Comparison of ENCODE assay signal across 19 cellular contexts in the genomic region with DNA sequence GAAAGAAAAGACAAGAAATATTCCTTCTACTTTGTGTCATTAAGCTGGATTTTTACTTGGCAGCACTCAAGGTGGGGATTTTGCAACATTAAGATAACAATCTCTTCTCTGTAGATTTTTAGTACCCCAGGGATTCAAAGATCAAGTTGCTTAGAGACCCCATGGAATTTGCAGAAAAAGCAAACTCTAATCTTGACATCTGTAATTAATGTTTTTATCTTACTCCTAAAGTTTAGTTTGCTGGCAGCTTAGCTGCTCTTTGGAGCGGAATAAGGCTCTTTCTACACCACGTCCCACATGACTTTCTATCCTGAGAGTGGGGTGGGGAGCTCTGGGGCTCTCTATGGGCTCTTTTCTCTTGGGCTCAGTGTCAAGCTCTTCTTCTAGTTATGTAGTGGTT. TPM values are rescaled to one million over a fixed set of nuclear protein-coding genes. Genes with fewer than 3 reads are reported as not detected.
DNase-seq lines count a peak whose midpoint lies in the region; ATAC-seq and TF ChIP-seq lines count a peak whose summit lies in the region.
"Had no signal": no experiment of that assay in that cellular context is flagged by ENCODE, and none has a peak within 500 bp of the region (broad histone marks: within the 10 kb centered on the region; RNA-seq: fewer than 3 reads in every experiment).

No MANE protein-coding gene starts in this region.

- CTCF ChIA-PET in HEK293 (lab: Yijun Ruan, JAX): interaction anchor here (0.5 to 1.9 kb wide), 3 partner anchors 16 to 415 kb away, joined by 3 to 5 read pairs (median 3); no protein-coding TSS in a partner anchor

- H3K27me3 ChIP-seq in gastroesophageal sphincter: peaks cover 5% of the 10 kb centered on the region

- H3K4me3 ChIP-seq in HEK293 (ENCODE audit: low read depth, low read length): no peak overlapping the region
- H3K4me3 ChIP-seq in gastroesophageal sphincter: no peak overlapping the region
- H3K4me3 ChIP-seq in retinal pigment epithelial cell (ENCODE audit: low read length): no peak overlapping the region

- H3K27me3 Mint-ChIP-seq in activated CD4-positive, alpha-beta T cell treated with anti-CD3 and anti-CD28 coated beads, Interleukin-2, amount 10 ng/mL, durations not matched to agents 24 days and 14 days: peaks cover 32% of the 10 kb centered on the region

- no peaks in the 10 kb centered on the region; the same call in 1 of the 2 replicates for H3K9me3 ChIP-seq in HEK293 (ENCODE audit: control insufficient read depth, insufficient read depth, low read depth, low read length)
- H3K9me3 ChIP-seq in gastroesophageal sphincter: peaks cover 0 to 15% (median 0%) of the 10 kb centered on the region in 3 donors

- ATAC-seq in gastroesophageal sphincter: peak; percentile 60
- ATAC-seq in GM21360 (IDR thresholded peaks at IDR 0.05; ENCODE audit: unreplicated experiment): no peak
- ATAC-seq: PC-3 had no signal

- H3K36me3 ChIP-seq in HEK293 (ENCODE audit: control insufficient read depth in 2 of 2, insufficient read depth in 1 of 2, low read length in 2 of 2) (no peaks in the 10 kb centered on the region), gastroesophageal sphincter (no peaks in the 10 kb centered on the region)

- no peaks in the 10 kb centered on the region for H3K4me1 Mint-ChIP-seq in activated CD4-positive, alpha-beta T cell treated with anti-CD3 and anti-CD28 coated beads, Interleukin-2, amount 10 ng/mL, durations not matched to agents 24 days and 14 days

- no peak for TF ChIP-seq CTCF in HEK293 (tag by site-specific recombination; IDR thresholded peaks at IDR 0.05)
- no peak for TF ChIP-seq CTCF in gastroesophageal sphincter (IDR thresholded peaks at IDR 0.05)
- no peak for TF ChIP-seq CTCF in retinal pigment epithelial cell (conservative IDR thresholded peaks at IDR 0.05; ENCODE audit: low read depth, low read length)

- H3K36me3 Mint-ChIP-seq in activated CD4-positive, alpha-beta T cell treated with anti-CD3 and anti-CD28 coated beads, Interleukin-2, amount 10 ng/mL, durations not matched to agents 24 days and 14 days (ENCODE audit: low read depth): no peaks in the 10 kb centered on the region

- POLR2A ChIA-PET in HEK293 (lab: Yijun Ruan, JAX): no interaction called here

- no peak overlapping the region for H3K27ac ChIP-seq in HEK293 (ENCODE audit: extremely low read depth, low read depth, low read length)
- H3K27ac ChIP-seq in gastroesophageal sphincter: no peak overlapping the region
- H3K27ac ChIP-seq: C4-2B, HL-60, KMS-11 had no signal

- 38 to 41% methylated on average over 2 of the region's 2 CpGs for WGBS in gastroesophageal sphincter (ENCODE audit: low coverage in 1 of 2), 2 donors

- TF ChIP-seq POLR2A in gastroesophageal sphincter (IDR thresholded peaks at IDR 0.05): no peak

- no peak overlapping the region for H3K27ac Mint-ChIP-seq in activated CD4-positive, alpha-beta T cell treated with anti-CD3 and anti-CD28 coated beads, Interleukin-2, amount 10 ng/mL, durations not matched to agents 24 days and 14 days

- DNase-seq in amniotic epithelial cell (ENCODE audit: low read depth): peak; percentile 15
- peak; percentile 91 for DNase-seq in retinal pigment epithelial cell (ENCODE audit: low read depth)
- DNase-seq in NCI-H1092 treated with DMSO at 0.1 percent for 48 hours (lab: John Stamatoyannopoulos, UW): no peak
- DNase-seq in activated CD4-positive, alpha-beta T cell treated with anti-CD3 and anti-CD28 coated beads, Interleukin-2, amount 10 ng/mL, durations not matched to agents 24 days and 14 days: no peak
- DNase-seq: AML-193, DMS79, MV-4-11, NCI-H1417 treated with DMSO at 0.1 percent for 48 hours, NCI-H187 treated with DMSO at 0.1 percent for 48 hours, NCI-H345, NCI-H524 treated with DMSO at 0.1 percent for 48 hours, PC-3, RPMI8226 had no signal

- peaks cover 4% of the 10 kb centered on the region for H3K9me3 Mint-ChIP-seq in activated CD4-positive, alpha-beta T cell treated with anti-CD3 and anti-CD28 coated beads, Interleukin-2, amount 10 ng/mL, durations not matched to agents 24 days and 14 days

- intact Hi-C loops in activated CD4-positive, alpha-beta T cell treated with anti-CD3 and anti-CD28 coated beads, Interleukin-2, amount 10 ng/mL, durations not matched to agents 24 days and 14 days (cut with micrococcal nuclease): no loop called here

- TF ChIP-seq EP300 in gastroesophageal sphincter (IDR thresholded peaks at IDR 0.05): no peak

- no peak overlapping the region for H3K4me3 Mint-ChIP-seq in activated CD4-positive, alpha-beta T cell treated with anti-CD3 and anti-CD28 coated beads, Interleukin-2, amount 10 ng/mL, durations not matched to agents 24 days and 14 days

- peaks cover 9% of the 10 kb centered on the region for H3K4me1 ChIP-seq in HEK293 (ENCODE audit: control insufficient read depth, insufficient read depth, low read length)
- no peaks in the 10 kb centered on the region for H3K4me1 ChIP-seq in gastroesophageal sphincter

TF ChIP-seq in HEK293, 187 proteins besides CTCF, POLR2A, EP300 and RAD21 (continues in another document):
- TF ChIP-seq ZNF585B (tag by site-specific recombination; IDR thresholded peaks at IDR 0.05) (no peak), REST (tag by site-specific recombination; IDR thresholded peaks at IDR 0.05) (no peak), ZNF514 (tag by site-specific recombination; IDR thresholded peaks at IDR 0.05) (no peak), ZNF561 (tag by site-specific recombination; IDR thresholded peaks at IDR 0.05; ENCODE audit: borderline replicate concordance) (no peak), ZBTB8A (tag by site-specific recombination; IDR thresholded peaks at IDR 0.05) (0 out of 2 replicates have a peak, but pooled peaks have one; percentile 11), RBAK (tag by site-specific recombination; IDR thresholded peaks at IDR 0.05) (no peak), ZNF701 (tag by site-specific recombination; IDR thresholded peaks at IDR 0.05) (no peak), ZSCAN16 (tag by site-specific recombination; IDR thresholded peaks at IDR 0.05) (no peak), ZNF266 (tag by site-specific recombination; IDR thresholded peaks at IDR 0.05; ENCODE audit: low read depth) (no peak)
- TF ChIP-seq, protein P1, sequence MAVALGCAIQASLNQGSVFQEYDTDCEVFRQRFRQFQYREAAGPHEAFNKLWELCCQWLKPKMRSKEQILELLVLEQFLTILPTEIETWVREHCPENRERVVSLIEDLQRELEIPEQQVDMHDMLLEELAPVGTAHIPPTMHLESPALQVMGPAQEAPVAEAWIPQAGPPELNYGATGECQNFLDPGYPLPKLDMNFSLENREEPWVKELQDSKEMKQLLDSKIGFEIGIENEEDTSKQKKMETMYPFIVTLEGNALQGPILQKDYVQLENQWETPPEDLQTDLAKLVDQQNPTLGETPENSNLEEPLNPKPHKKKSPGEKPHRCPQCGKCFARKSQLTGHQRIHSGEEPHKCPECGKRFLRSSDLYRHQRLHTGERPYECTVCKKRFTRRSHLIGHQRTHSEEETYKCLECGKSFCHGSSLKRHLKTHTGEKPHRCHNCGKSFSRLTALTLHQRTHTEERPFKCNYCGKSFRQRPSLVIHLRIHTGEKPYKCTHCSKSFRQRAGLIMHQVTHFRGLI (tag by site-specific recombination; IDR thresholded peaks at IDR 0.05): no peak
- TF ChIP-seq, protein P2, sequence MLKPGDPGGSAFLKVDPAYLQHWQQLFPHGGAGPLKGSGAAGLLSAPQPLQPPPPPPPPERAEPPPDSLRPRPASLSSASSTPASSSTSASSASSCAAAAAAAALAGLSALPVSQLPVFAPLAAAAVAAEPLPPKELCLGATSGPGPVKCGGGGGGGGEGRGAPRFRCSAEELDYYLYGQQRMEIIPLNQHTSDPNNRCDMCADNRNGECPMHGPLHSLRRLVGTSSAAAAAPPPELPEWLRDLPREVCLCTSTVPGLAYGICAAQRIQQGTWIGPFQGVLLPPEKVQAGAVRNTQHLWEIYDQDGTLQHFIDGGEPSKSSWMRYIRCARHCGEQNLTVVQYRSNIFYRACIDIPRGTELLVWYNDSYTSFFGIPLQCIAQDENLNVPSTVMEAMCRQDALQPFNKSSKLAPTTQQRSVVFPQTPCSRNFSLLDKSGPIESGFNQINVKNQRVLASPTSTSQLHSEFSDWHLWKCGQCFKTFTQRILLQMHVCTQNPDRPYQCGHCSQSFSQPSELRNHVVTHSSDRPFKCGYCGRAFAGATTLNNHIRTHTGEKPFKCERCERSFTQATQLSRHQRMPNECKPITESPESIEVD (tag by site-specific recombination; IDR thresholded peaks at IDR 0.05): peak; percentile 75

RNA-seq across cellular contexts. Expression of gene SPDL1, which starts 21.7 kb away (rescaled TPM):
- total RNA-seq in gastroesophageal sphincter: 10 to 100 TPM in 1 of 4 donors, 1 to 10 TPM in 3; 5.7 to 10.1 (median 6.7) TPM
- total RNA-seq in activated CD4-positive, alpha-beta T cell treated with anti-CD3 and anti-CD28 coated beads, Interleukin-2, amount 10 ng/mL, durations not matched to agents 24 days and 14 days: 36.9 and 38.5 TPM in 2 replicates

Comparison
In these comparisons a context has a peak if more than half of its experiments do, and no peak if none do; other contexts are left out.
1. DNase-seq: peak in amniotic epithelial cell (single experiment) and retinal pigment epithelial cell (single experiment); none in NCI-H1092 treated with DMSO at 0.1 percent for 48 hours (single experiment) and activated CD4-positive, alpha-beta T cell treated with anti-CD3 and anti-CD28 coated beads, Interleukin-2, amount 10 ng/mL, durations not matched to agents 24 days and 14 days (single experiment).